In genomic region chr13:103640617-103641016, GRCh38 we compare ENCODE assay signal across 21 cellular contexts.
"Had no signal": no experiment of that assay in that cellular context is flagged by ENCODE, and none has a peak within 500 bp of the region (broad histone marks: within the 10 kb centered on the region; RNA-seq: fewer than 3 reads in every experiment).

No MANE protein-coding gene starts in this region.

- H3K27me3 Mint-ChIP-seq: stimulated activated naive B cell treated with anti-CD40 and anti-IgM and Interleukin-4, amounts not matched to agents 10 μg/mL and 1 μg/mL and 100 μg/mL, for 72 hours had no signal

- H3K4me3 Mint-ChIP-seq: activated T-cell treated with anti-CD3 and anti-CD28 coated beads, Interleukin-2, amount 50 U/mL, for 72 hours; natural killer cell; stimulated activated naive B cell treated with anti-CD40 and anti-IgM and Interleukin-4, amounts not matched to agents 10 μg/mL and 1 μg/mL and 100 μg/mL, for 72 hours had no signal

- H3K36me3 ChIP-seq: esophagus squamous epithelium, ovary, thoracic aorta, upper lobe of right lung, WERI-Rb-1 had no signal

- ATAC-seq: activated T-cell treated with anti-CD3 and anti-CD28 coated beads, Interleukin-2, amount 50 U/mL, for 72 hours; natural killer cell; sciatic nerve; stimulated activated naive B cell treated with anti-CD40 and anti-IgM and Interleukin-4, amounts not matched to agents 10 μg/mL and 1 μg/mL and 100 μg/mL, for 72 hours; upper lobe of right lung had no signal

- H3K4me3 ChIP-seq: esophagus squamous epithelium, lung, ovary, thoracic aorta, upper lobe of right lung had no signal

- H3K36me3 Mint-ChIP-seq: natural killer cell; stimulated activated naive B cell treated with anti-CD40 and anti-IgM and Interleukin-4, amounts not matched to agents 10 μg/mL and 1 μg/mL and 100 μg/mL, for 72 hours had no signal

- H3K27ac ChIP-seq: esophagus squamous epithelium, ovary, thoracic aorta, upper lobe of right lung, WERI-Rb-1 had no signal

- H3K27ac Mint-ChIP-seq: natural killer cell; stimulated activated naive B cell treated with anti-CD40 and anti-IgM and Interleukin-4, amounts not matched to agents 10 μg/mL and 1 μg/mL and 100 μg/mL, for 72 hours had no signal

- H3K27me3 ChIP-seq: esophagus squamous epithelium, ovary, upper lobe of right lung had no signal

- H3K4me1 Mint-ChIP-seq: natural killer cell; stimulated activated naive B cell treated with anti-CD40 and anti-IgM and Interleukin-4, amounts not matched to agents 10 μg/mL and 1 μg/mL and 100 μg/mL, for 72 hours had no signal

- H3K4me1 ChIP-seq: esophagus squamous epithelium, upper lobe of right lung had no signal

- DNase-seq: activated CD4-positive, alpha-beta T cell treated with anti-CD3 and anti-CD28 coated beads for 1 hour; activated CD4-positive, alpha-beta T cell treated with anti-CD3 and anti-CD28 coated beads, Interleukin-2, amount 50 U/mL, for 4 hours; activated effector memory CD4-positive, alpha-beta T cell treated with anti-CD3 and anti-CD28 coated beads, Interleukin-2, amount 50 U/mL, for 16 hours; activated naive CD4-positive, alpha-beta T cell treated with anti-CD3 and anti-CD28 coated beads, Interleukin-2, amount 50 U/mL, for 16 hours; activated T-cell treated with anti-CD3 and anti-CD28 coated beads, Interleukin-2, amount 50 U/mL, for 72 hours; aorta; cerebellar nuclear complex; dermis blood vessel endothelial cell; effector memory CD4-positive, alpha-beta T cell; esophagus squamous epithelium; hippocampal formation; islet precursor cell; natural killer cell; ovary; stimulated activated naive B cell treated with anti-CD40 and anti-IgM and Interleukin-4, amounts not matched to agents 10 μg/mL and 1 μg/mL and 100 μg/mL, for 72 hours; upper lobe of right lung; WERI-Rb-1 had no signal

- FAIRE-seq: endothelial cell of umbilical vein had no signal

- H3K9me3 ChIP-seq: esophagus squamous epithelium, ovary, thoracic aorta, upper lobe of right lung had no signal
